15 cellular contexts compared by ENCODE assay signal in the genomic region with DNA sequence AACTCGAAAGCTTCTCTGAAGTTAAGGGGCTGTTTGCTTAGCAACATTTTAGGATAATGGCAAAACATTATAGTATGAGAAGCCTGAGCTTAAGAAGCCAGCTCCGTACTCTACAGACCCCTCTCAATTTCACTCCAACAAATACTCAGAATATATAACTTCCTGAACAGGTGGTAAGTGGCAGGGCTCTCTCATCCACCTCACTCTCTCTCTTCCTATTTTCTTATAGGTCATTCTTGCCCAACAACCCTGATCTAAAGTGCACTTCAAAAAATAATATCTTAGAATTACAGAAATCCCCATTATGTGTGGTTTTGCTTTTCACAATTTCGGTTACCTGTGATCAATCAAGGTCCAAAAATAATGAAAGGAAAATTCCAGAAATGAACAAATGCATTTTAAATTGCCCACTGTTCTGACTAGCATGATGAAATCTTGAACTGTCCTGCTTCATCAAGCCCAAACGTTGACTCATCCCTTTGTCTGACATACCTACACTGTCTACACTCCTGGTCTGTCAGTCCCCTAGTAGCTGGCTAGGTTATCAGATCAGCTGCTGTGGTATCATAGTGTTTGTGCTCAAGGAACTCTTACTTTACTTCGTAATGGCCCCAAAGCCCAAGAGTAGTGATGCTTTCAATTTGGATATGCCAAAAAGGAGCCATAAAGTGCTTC.
DNase-seq lines count a peak whose midpoint lies in the region; ATAC-seq and TF ChIP-seq lines count a peak whose summit lies in the region.
"Had no signal": no experiment of that assay in that cellular context is flagged by ENCODE, and none has a peak within 500 bp of the region (broad histone marks: within the 10 kb centered on the region; RNA-seq: fewer than 3 reads in every experiment).

No MANE protein-coding gene starts in this region.

- no peak for TF ChIP-seq CTCF in PC-3 (conservative IDR thresholded peaks at IDR 0.05; ENCODE audit: low read depth, low read length)
- TF ChIP-seq CTCF in mammary epithelial cell (conservative IDR thresholded peaks at IDR 0.05 in 1 of 2, IDR thresholded peaks at IDR 0.05 in 1 of 2; ENCODE audit: extremely low read depth in 1 of 2, insufficient read depth in 1 of 2, low read depth in 1 of 2, low read length in 2 of 2): no peak

- H3K36me3 ChIP-seq in PC-3 (ENCODE audit: low read depth, low read length) (no peaks in the 10 kb centered on the region), mammary epithelial cell (ENCODE audit: insufficient read depth, low read length) (no peaks in the 10 kb centered on the region)
- H3K36me3 ChIP-seq: tibial nerve had no signal

- H3K79me2 ChIP-seq in PC-3 (ENCODE audit: low read length) (no peaks in the 10 kb centered on the region), mammary epithelial cell (ENCODE audit: insufficient read depth, low read length) (no peaks in the 10 kb centered on the region)

- ATAC-seq in activated T-cell treated with anti-CD3 and anti-CD28 coated beads, Interleukin-2, amount 50 U/mL, for 72 hours (replicated peaks in 1 of 2): peak; percentile 88 to 90
- ATAC-seq in PC-3 (no peak; the same call in 1 of the 2 replicates), HG03097 (IDR thresholded peaks at IDR 0.05; ENCODE audit: low FRiP score, unreplicated experiment) (no peak)
- ATAC-seq: esophagus mucosa had no signal

- H3K4me1 ChIP-seq in PC-3 (ENCODE audit: insufficient read depth, low read length) (peaks cover 10% of the 10 kb centered on the region), mammary epithelial cell (ENCODE audit: insufficient read depth, low read length) (peaks cover 29% of the 10 kb centered on the region)
- H3K4me1 ChIP-seq: tibial nerve had no signal

- POLR2A ChIA-PET in PC-3 (lab: Charles Lee; ENCODE audit: unreplicated experiment): no interaction called here

- peak; percentile 20 to 48 for DNase-seq in activated T-cell treated with anti-CD3 and anti-CD28 coated beads, Interleukin-2, amount 50 U/mL, for 72 hours
- no peak for DNase-seq in activated T-cell treated with anti-CD3 and anti-CD28 coated beads, Interleukin-2, amount 50 U/mL, for 48 hours
- DNase-seq in PC-3 (peak; percentile 41), mammary epithelial cell (peak; percentile 78), SKM-1 treated with dmso at 0.1 percent for 144 hours (lab: John Stamatoyannopoulos, UW; ENCODE audit: unreplicated experiment) (no peak), H4 (ENCODE audit: low spot score) (no peak)
- DNase-seq: activated CD8-positive, alpha-beta memory T cell treated with anti-CD3 and anti-CD28 coated beads, Interleukin-2, amount 50 U/mL, for 48 hours; GOT3; KBM-7; NCI-H2081 treated with DMSO at 0.1 percent for 48 hours had no signal

- H3K4me1 Mint-ChIP-seq in activated T-cell treated with anti-CD3 and anti-CD28 coated beads, Interleukin-2, amount 50 U/mL, for 72 hours (ENCODE audit: low read depth): peaks cover 79% of the 10 kb centered on the region
- peaks cover 88% of the 10 kb centered on the region for H3K4me1 Mint-ChIP-seq in stimulated activated naive CD8-positive, alpha-beta T cell treated with anti-CD3 and anti-CD28 coated beads, Interleukin-15, Interleukin-2, amounts not matched to agents 100 ng/mL and 50 ng/mL, for 24 hours (ENCODE audit: low read depth)

- H3K9me2 ChIP-seq in PC-3 (replicated peaks; ENCODE audit: low read length): no peaks in the 10 kb centered on the region

- H3K9ac ChIP-seq in PC-3 (ENCODE audit: low read length) (no peak overlapping the region), mammary epithelial cell (ENCODE audit: insufficient read depth, low read length) (no peak overlapping the region)

- intact Hi-C loops in PC-3 (cut with micrococcal nuclease) (no loop called here), mammary epithelial cell (cut with micrococcal nuclease) (no loop called here)

- peaks cover 0 to 3% of the 10 kb centered on the region in 2 donors for H3K9me3 Mint-ChIP-seq in activated T-cell treated with anti-CD3 and anti-CD28 coated beads, Interleukin-2, amount 50 U/mL, for 72 hours
- H3K9me3 Mint-ChIP-seq in stimulated activated naive CD8-positive, alpha-beta T cell treated with anti-CD3 and anti-CD28 coated beads, Interleukin-15, Interleukin-2, amounts not matched to agents 100 ng/mL and 50 ng/mL, for 24 hours: no peaks in the 10 kb centered on the region
- H3K9me3 Mint-ChIP-seq: central memory CD8-positive, alpha-beta T cell had no signal

- peak overlapping the region; percentile 100 for H3K27ac Mint-ChIP-seq in activated T-cell treated with anti-CD3 and anti-CD28 coated beads, Interleukin-2, amount 50 U/mL, for 72 hours
- H3K27ac Mint-ChIP-seq in stimulated activated naive CD8-positive, alpha-beta T cell treated with anti-CD3 and anti-CD28 coated beads, Interleukin-15, Interleukin-2, amounts not matched to agents 100 ng/mL and 50 ng/mL, for 24 hours: peak overlapping the region; percentile 98

- no TSS peak for BruUV-seq in PC-3 (replicated peaks; lab: Mats Ljungman, UMichigan)
- no TSS peak for BruUV-seq in mammary epithelial cell (replicated peaks; lab: Mats Ljungman, UMichigan)

- no peaks in the 10 kb centered on the region for H3K9me3 ChIP-seq in PC-3 (ENCODE audit: low read length)
- no peaks in the 10 kb centered on the region for H3K9me3 ChIP-seq in mammary epithelial cell (replicated peaks; ENCODE audit: insufficient read depth, low read length)
- H3K9me3 ChIP-seq: tibial nerve had no signal

- H3K4me3 ChIP-seq in PC-3 (ENCODE audit: low read length): no peak overlapping the region
- no peak overlapping the region for H3K4me3 ChIP-seq in mammary epithelial cell (replicated peaks in 1 of 3; ENCODE audit: insufficient read depth in 1 of 3, low read depth in 2 of 3, low read length in 3 of 3)
- H3K4me3 ChIP-seq: tibial nerve had no signal

- H3K36me3 Mint-ChIP-seq in activated T-cell treated with anti-CD3 and anti-CD28 coated beads, Interleukin-2, amount 50 U/mL, for 72 hours (ENCODE audit: insufficient read depth in 2 of 2): peaks cover 2 to 8% of the 10 kb centered on the region in 2 donors
- H3K36me3 Mint-ChIP-seq in stimulated activated naive CD8-positive, alpha-beta T cell treated with anti-CD3 and anti-CD28 coated beads, Interleukin-15, Interleukin-2, amounts not matched to agents 100 ng/mL and 50 ng/mL, for 24 hours (ENCODE audit: low read depth): peaks cover 9% of the 10 kb centered on the region

- peak overlapping the region; percentile 72 to 91 for H3K4me3 Mint-ChIP-seq in activated T-cell treated with anti-CD3 and anti-CD28 coated beads, Interleukin-2, amount 50 U/mL, for 72 hours
- peak overlapping the region; percentile 58 for H3K4me3 Mint-ChIP-seq in stimulated activated naive CD8-positive, alpha-beta T cell treated with anti-CD3 and anti-CD28 coated beads, Interleukin-15, Interleukin-2, amounts not matched to agents 100 ng/mL and 50 ng/mL, for 24 hours
- H3K4me3 Mint-ChIP-seq: central memory CD8-positive, alpha-beta T cell had no signal

- H3F3A ChIP-seq in PC-3 (ENCODE audit: low read length, unreplicated experiment): no peaks in the 10 kb centered on the region

- 45% methylated on average over 5 of the region's 5 CpGs for WGBS in mammary epithelial cell (ENCODE audit: low coverage, missing lambda C conversion rate)

- H2AFZ ChIP-seq in PC-3 (ENCODE audit: low read length): no peak overlapping the region
- H2AFZ ChIP-seq in mammary epithelial cell (ENCODE audit: low read depth, low read length): no peak overlapping the region

- dilution Hi-C loops in mammary epithelial cell (cut with HindIII; ENCODE audit: low sequenced_read_pairs): no loop called here

- H4K20me1 ChIP-seq in PC-3 (ENCODE audit: low read length): no peaks in the 10 kb centered on the region
- no peaks in the 10 kb centered on the region for H4K20me1 ChIP-seq in mammary epithelial cell (ENCODE audit: insufficient read depth, low read length)

- H3K4me2 ChIP-seq in PC-3 (ENCODE audit: low read length) (no peak overlapping the region), mammary epithelial cell (ENCODE audit: insufficient read depth, low read depth, low read length) (no peak overlapping the region)

- in situ Hi-C loops in mammary epithelial cell (cut with MboI; ENCODE audit: low sequenced_read_pairs in 2 of 2): no loop called here

- H3K27ac ChIP-seq in PC-3 (ENCODE audit: low read length): no peak overlapping the region
- H3K27ac ChIP-seq in mammary epithelial cell (ENCODE audit: insufficient read depth, low read depth, low read length): peak overlapping the region; percentile 59
- H3K27ac ChIP-seq: tibial nerve had no signal

- CTCF ChIA-PET in PC-3 (lab: Charles Lee): no interaction called here
- CTCF ChIA-PET in mammary epithelial cell (lab: Charles Lee; ENCODE audit: low non-redundant PET): interaction anchor here (0.7 kb wide), 1 partner anchor 493 kb away, joined by 5 read pairs; no protein-coding TSS in a partner anchor

- H3K27me3 ChIP-seq in PC-3 (ENCODE audit: low read length) (no peaks in the 10 kb centered on the region), mammary epithelial cell (ENCODE audit: insufficient read depth, low read length) (no peaks in the 10 kb centered on the region)
- H3K27me3 ChIP-seq: tibial nerve had no signal

- H3K27me3 Mint-ChIP-seq in activated T-cell treated with anti-CD3 and anti-CD28 coated beads, Interleukin-2, amount 50 U/mL, for 72 hours (ENCODE audit: low read depth): no peaks in the 10 kb centered on the region
- no peaks in the 10 kb centered on the region for H3K27me3 Mint-ChIP-seq in stimulated activated naive CD8-positive, alpha-beta T cell treated with anti-CD3 and anti-CD28 coated beads, Interleukin-15, Interleukin-2, amounts not matched to agents 100 ng/mL and 50 ng/mL, for 24 hours
- H3K27me3 Mint-ChIP-seq: central memory CD8-positive, alpha-beta T cell had no signal

Comparison
In these comparisons a context has a peak if more than half of its experiments do, and no peak if none do; other contexts are left out.
1. DNase-seq: peak in activated T-cell treated with anti-CD3 and anti-CD28 coated beads, Interleukin-2, amount 50 U/mL, for 72 hours (2 of 2), PC-3 (single experiment) and mammary epithelial cell (single experiment); none in activated T-cell treated with anti-CD3 and anti-CD28 coated beads, Interleukin-2, amount 50 U/mL, for 48 hours (0 of 2), SKM-1 treated with dmso at 0.1 percent for 144 hours (single experiment) and H4 (single experiment).
2. ATAC-seq: peak in activated T-cell treated with anti-CD3 and anti-CD28 coated beads, Interleukin-2, amount 50 U/mL, for 72 hours (2 of 2); none in PC-3 (single experiment) and HG03097 (single experiment).